ENCODE assay signal across 24 cellular contexts in genomic region chr6:146481527-146481926, GRCh38.
"Had no signal": no experiment of that assay in that cellular context is flagged by ENCODE, and none has a peak within 500 bp of the region (broad histone marks: within the 10 kb centered on the region; RNA-seq: fewer than 3 reads in every experiment).

No MANE protein-coding gene starts in this region.

- H3K27ac ChIP-seq: ascending aorta, cardiac muscle cell, Peyer's patch, RWPE1, SJSA1 had no signal

- H3K9me3 ChIP-seq: Peyer's patch, SJSA1 had no signal

- H3K4me1 ChIP-seq: ascending aorta, Peyer's patch, SJSA1 had no signal

- H3K4me3 ChIP-seq: ascending aorta, cardiac muscle cell, Peyer's patch, SJSA1 had no signal

- H3K27me3 ChIP-seq: ascending aorta, cardiac muscle cell, Peyer's patch, SJSA1 had no signal

- DNase-seq: activated CD4-positive, alpha-beta T cell treated with anti-CD3 and anti-CD28 coated beads, Interleukin-2, amount 10 ng/mL, durations not matched to agents 24 days and 14 days; activated CD4-positive, alpha-beta T cell treated with anti-CD3 and anti-CD28 coated beads, Interleukin-2, amount 50 U/mL, for 48 hours; activated CD4-positive, CD25-positive, alpha-beta regulatory T cell treated with anti-CD3 and anti-CD28 coated beads, Interleukin-2, amount 50 U/mL, for 72 hours; activated CD8-positive, alpha-beta memory T cell treated with anti-CD3 and anti-CD28 coated beads, Interleukin-2, amount 10 ng/mL, durations not matched to agents 7 days and 5 days; activated effector memory CD4-positive, alpha-beta T cell treated with Interleukin-2 at 50 U/mL for 16 hours; activated naive CD4-positive, alpha-beta T cell treated with Interleukin-2 at 50 U/mL for 16 hours; activated naive CD8-positive, alpha-beta T cell treated with anti-CD3 and anti-CD28 coated beads, Interleukin-2, amount 50 U/mL, for 24 hours; activated T-cell treated with anti-CD3 and anti-CD28 coated beads, Interleukin-2, amount 50 U/mL, for 24 hours; amniotic stem cell; KG1; NCI-H1048; NCI-H146; NCI-H187 treated with DMSO at 0.1 percent for 48 hours; NCI-H2171 treated with DMSO at 0.1 percent for 48 hours; NCI-H226; NCI-H526; Peyer's patch; Right ventricle myocardium superior had no signal

- ATAC-seq: activated CD8-positive, alpha-beta memory T cell treated with anti-CD3 and anti-CD28 coated beads, Interleukin-2, amount 10 ng/mL, durations not matched to agents 7 days and 5 days; activated naive CD4-positive, alpha-beta T cell treated with anti-CD3 and anti-CD28 coated beads, Interleukin-2, amount 50 U/mL, for 72 hours; activated naive CD8-positive, alpha-beta T cell treated with anti-CD3 and anti-CD28 coated beads, Interleukin-2, amount 50 U/mL, for 24 hours; WTC11 had no signal

- H3K36me3 ChIP-seq: ascending aorta, cardiac muscle cell, Peyer's patch, SJSA1 had no signal
